In the genomic region with DNA sequence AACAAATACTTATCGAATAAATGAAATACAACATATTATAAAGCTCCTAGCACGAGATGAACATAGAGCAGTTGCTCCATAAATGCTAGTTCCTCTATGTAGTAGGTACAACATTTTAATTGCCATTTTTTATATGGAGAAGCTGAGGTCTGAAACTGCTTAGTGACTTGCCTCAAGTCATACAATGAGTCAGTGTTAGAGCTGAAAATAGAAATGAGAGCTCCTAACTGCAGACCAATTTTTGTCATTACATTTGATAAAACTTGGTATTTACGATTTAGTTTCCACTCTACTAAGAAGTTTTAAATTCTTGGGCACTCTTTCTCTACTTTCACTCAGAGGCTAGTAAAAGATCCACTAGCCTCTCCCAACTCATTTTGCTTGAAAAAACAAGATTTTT, we compare ENCODE assay signal across 10 cellular contexts. TPM values are rescaled to one million over a fixed set of nuclear protein-coding genes. Genes with fewer than 3 reads are reported as not detected.
DNase-seq lines count a peak whose midpoint lies in the region; ATAC-seq, FAIRE-seq and TF ChIP-seq lines count a peak whose summit lies in the region.
"Had no signal": no experiment of that assay in that cellular context is flagged by ENCODE, and none has a peak within 500 bp of the region (broad histone marks: within the 10 kb centered on the region; RNA-seq: fewer than 3 reads in every experiment).

No MANE protein-coding gene starts in this region.

- no peak overlapping the region for H2AFZ ChIP-seq in OCI-LY3 (ENCODE audit: low read depth, low read length)

- H4K20me1 ChIP-seq in OCI-LY3 (ENCODE audit: insufficient read depth, low read length) = no peaks in the 10 kb centered on the region

- no peak for TF ChIP-seq CTCF in OCI-LY3 (IDR thresholded peaks at IDR 0.05; ENCODE audit: low read depth, low read length)
- no peak for TF ChIP-seq CTCF in tibial nerve (IDR thresholded peaks at IDR 0.05)
- TF ChIP-seq CTCF in Peyer's patch (IDR thresholded peaks at IDR 0.05) = no peak

- H3K9ac ChIP-seq in OCI-LY3 (ENCODE audit: low read length) = peak overlapping the region; percentile 41; the same call in 1 of the 2 replicates

- WGBS in tibial nerve, 2 donors = 51% methylated on average over 3 of the region's 3 CpGs

- H3K9me3 ChIP-seq in OCI-LY3 (ENCODE audit: insufficient read depth, low read length) (no peaks in the 10 kb centered on the region), tibial nerve (no peaks in the 10 kb centered on the region), Peyer's patch (no peaks in the 10 kb centered on the region)

- H3K4me1 ChIP-seq in OCI-LY3 (ENCODE audit: low read length) (peaks cover 40% of the 10 kb centered on the region), tibial nerve (peaks cover 0 to 48% (median 32%) of the 10 kb centered on the region in 4 donors), Peyer's patch (peaks cover 0 to 7% (median 2%) of the 10 kb centered on the region in 4 donors)

- H3K79me2 ChIP-seq in OCI-LY3 (ENCODE audit: low read length) = no peaks in the 10 kb centered on the region

- H3K27me3 ChIP-seq in OCI-LY3 (ENCODE audit: low read depth, low read length) = no peaks in the 10 kb centered on the region
- no peaks in the 10 kb centered on the region for H3K27me3 ChIP-seq in tibial nerve
- no peaks in the 10 kb centered on the region for H3K27me3 ChIP-seq in Peyer's patch

- peak overlapping the region; percentile 56 for H3K4me3 ChIP-seq in OCI-LY3 (ENCODE audit: low read length)
- no peak overlapping the region for H3K4me3 ChIP-seq in tibial nerve
- no peak overlapping the region for H3K4me3 ChIP-seq in Peyer's patch

- FAIRE-seq in GM12891 (lab: Jason Lieb, UNC) = no peak

- no peak for DNase-seq in activated CD4-positive, CD25-positive, alpha-beta regulatory T cell (lab: John Stamatoyannopoulos, UW)
- DNase-seq in epidermal melanocyte (ENCODE audit: insufficient read length, low spot score) (peak; percentile 19), tibial nerve (ENCODE audit: low spot score in 2 of 2) (no peak), Peyer's patch (no peak), GM12891 (ENCODE audit: insufficient read length, low spot score) (no peak)
- DNase-seq: NCI-H1105 treated with DMSO at 0.1 percent for 48 hours had no signal

- H3K27ac ChIP-seq in OCI-LY3 (ENCODE audit: low read length) = peak overlapping the region; percentile 55
- peak overlapping the region; percentile 18 to 91 (median 58) for H3K27ac ChIP-seq in tibial nerve
- H3K27ac ChIP-seq in Peyer's patch = no peak overlapping the region
- H3K27ac ChIP-seq: 22Rv1 had no signal

- TF ChIP-seq POLR2A in tibial nerve (IDR thresholded peaks at IDR 0.05) (no peak), Peyer's patch (IDR thresholded peaks at IDR 0.05) (no peak), GM12891 (IDR thresholded peaks at IDR 0.05; ENCODE audit: low read depth, low read length) (no peak)

- peak in 1 of 2 donors; percentile 41 for TF ChIP-seq EP300 in tibial nerve (IDR thresholded peaks at IDR 0.05)

- H3K36me3 ChIP-seq in OCI-LY3 (replicated peaks; ENCODE audit: low read depth, low read length) (no peaks in the 10 kb centered on the region), tibial nerve (no peaks in the 10 kb centered on the region), Peyer's patch (no peaks in the 10 kb centered on the region)

- H3K4me2 ChIP-seq in OCI-LY3 (ENCODE audit: low read length) = peak overlapping the region; percentile 74

- peak; percentile 41 to 51 for ATAC-seq in activated CD4-positive, CD25-positive, alpha-beta regulatory T cell treated with anti-CD3 and anti-CD28 coated beads, Interleukin-2, amount 50 U/mL, for 24 hours
- ATAC-seq in HG03045 (IDR thresholded peaks at IDR 0.05; ENCODE audit: unreplicated experiment) = no peak

TF ChIP-seq in GM12891, 5 proteins besides CTCF, POLR2A, EP300 and RAD21:
- TF ChIP-seq PAX5 (IDR thresholded peaks at IDR 0.05; ENCODE audit: insufficient read depth, low read length, severe bottlenecking) (no peak), SPI1 (IDR thresholded peaks at IDR 0.05; ENCODE audit: low read depth, low read length) (no peak), POLR2AphosphoS5 (IDR thresholded peaks at IDR 0.05; ENCODE audit: low read depth, low read length) (no peak), TAF1 (IDR thresholded peaks at IDR 0.05; ENCODE audit: low read depth, low read length) (no peak), POU2F2 (IDR thresholded peaks at IDR 0.05; ENCODE audit: low read depth, low read length) (no peak)

RNA-seq across cellular contexts. Expression of a gene that starts 8.0 kb away (rescaled TPM):
- 100 to 1,000 TPM; 262 to 296 (median 280) TPM for total RNA-seq in tibial nerve
- total RNA-seq in Peyer's patch = 100 to 1,000 TPM in 2 of 4 donors, 10 to 100 TPM in 2; 58.6 to 181 (median 115) TPM
- 90.2 TPM for polyA plus RNA-seq in GM12891 (2012; ENCODE audit: low read depth, missing spikeins)

RNA-seq across cellular contexts. Expression of a gene that starts 57.6 kb away (rescaled TPM):
- total RNA-seq in tibial nerve (100 to 1,000 TPM in 2 of 4 donors, 10 to 100 TPM in 2; 76.1 to 109 (median 94.4) TPM), Peyer's patch (10 to 100 TPM; 32.4 to 53.6 (median 42.0) TPM)
- 39.9 TPM for polyA plus RNA-seq in GM12891 (2012; ENCODE audit: low read depth, missing spikeins)

Comparison
In these comparisons a context has a peak if more than half of its experiments do, and no peak if none do; other contexts are left out.
1. H3K27ac ChIP-seq: peak in OCI-LY3 (single experiment) and tibial nerve (4 of 4); none in Peyer's patch (0 of 4).